ENCODE assay signal across 21 cellular contexts in the genomic region with DNA sequence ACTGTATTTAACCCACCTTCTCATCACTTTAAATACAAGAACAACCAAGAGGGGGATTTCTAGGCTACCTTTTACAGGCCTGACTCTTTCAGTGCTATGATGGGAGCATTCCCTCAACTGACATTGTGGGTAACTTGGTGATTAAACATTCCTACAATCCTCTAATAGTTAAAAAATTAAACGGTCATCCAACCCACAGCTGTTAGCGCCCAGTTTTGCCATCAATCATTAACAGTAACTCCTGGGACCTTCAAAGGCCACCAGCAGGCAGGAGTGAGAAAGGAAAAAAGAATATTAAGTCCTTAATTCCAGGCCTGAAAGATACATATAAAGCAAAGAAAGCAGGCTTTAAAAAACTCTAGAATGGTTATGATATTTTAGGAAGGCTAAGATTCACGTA.
DNase-seq lines count a peak whose midpoint lies in the region; ATAC-seq and TF ChIP-seq lines count a peak whose summit lies in the region.
"Had no signal": no experiment of that assay in that cellular context is flagged by ENCODE, and none has a peak within 500 bp of the region (broad histone marks: within the 10 kb centered on the region; RNA-seq: fewer than 3 reads in every experiment).

No MANE protein-coding gene starts in this region.

- no peak for ATAC-seq in GM21360 (IDR thresholded peaks at IDR 0.05; ENCODE audit: unreplicated experiment)
- ATAC-seq in HG03457 (IDR thresholded peaks at IDR 0.05; ENCODE audit: unreplicated experiment): no peak
- no peak for ATAC-seq in GM18520 (IDR thresholded peaks at IDR 0.05; ENCODE audit: unreplicated experiment)

- H3K36me3 Mint-ChIP-seq in nephron (ENCODE audit: low read depth): no peaks in the 10 kb centered on the region
- H3K36me3 Mint-ChIP-seq: CD14-positive monocyte; CD8-positive, alpha-beta memory T cell had no signal

- H3K9me3 Mint-ChIP-seq in nephron: no peaks in the 10 kb centered on the region

- H3K36me3 ChIP-seq in kidney epithelial cell (ENCODE audit: control insufficient read depth, insufficient read depth, low read length): no peaks in the 10 kb centered on the region

- H3K4me3 ChIP-seq in kidney epithelial cell (ENCODE audit: low read depth, low read length): no peak overlapping the region

- peaks cover 13% of the 10 kb centered on the region for H3K4me1 Mint-ChIP-seq in nephron
- H3K4me1 Mint-ChIP-seq: B cell; CD14-positive monocyte; CD8-positive, alpha-beta memory T cell; IgD-negative memory B cell had no signal

- no peaks in the 10 kb centered on the region for H3K27me3 Mint-ChIP-seq in nephron (ENCODE audit: low read depth)
- H3K27me3 Mint-ChIP-seq: B cell; CD8-positive, alpha-beta memory T cell; IgD-negative memory B cell had no signal

- H3K4me3 Mint-ChIP-seq in nephron: no peak overlapping the region
- H3K4me3 Mint-ChIP-seq: B cell; CD14-positive monocyte; CD8-positive, alpha-beta memory T cell; IgD-negative memory B cell had no signal

- no peaks in the 10 kb centered on the region for H3K27me3 ChIP-seq in kidney epithelial cell (ENCODE audit: control insufficient read depth, insufficient read depth, low read length)

- H3K27ac Mint-ChIP-seq in nephron: peak overlapping the region; percentile 5 to 88 (median 39)
- H3K27ac Mint-ChIP-seq: B cell; CD14-positive monocyte; CD8-positive, alpha-beta memory T cell; IgD-negative memory B cell had no signal

- DNase-seq in LHCN-M2 (ENCODE audit: low read depth) (peak; percentile 21), kidney epithelial cell (ENCODE audit: low read depth) (peak; percentile 49), amniotic stem cell (lab: John Stamatoyannopoulos, UW) (no peak)
- DNase-seq: Calu3; CD8-positive, alpha-beta memory T cell; DMS79 treated with DMSO at 0.1 percent for 48 hours; GF-D8; NCI-H1048; NCI-H1417; NCI-H1694; NCI-H2029 treated with DMSO at 0.1 percent for 48 hours; NCI-H2227 treated with DMSO at 0.1 percent for 48 hours; NCI-H526 treated with DMSO at 0.1 percent for 48 hours; SHP77 had no signal

- TF ChIP-seq CTCF in kidney epithelial cell (IDR thresholded peaks at IDR 0.05; ENCODE audit: insufficient read depth, low read length, poor library complexity, severe bottlenecking) (peak; percentile 10), nephron (IDR thresholded peaks at IDR 0.05; ENCODE audit: unreplicated experiment in 3 of 3) (no peak)
